ENCODE assay signal across 8 cellular contexts in genomic region chr1:155001688-155002474, GRCh38. TPM values are rescaled to one million over a fixed set of nuclear protein-coding genes. Genes with fewer than 3 reads are reported as not detected.
DNase-seq lines count a peak whose midpoint lies in the region; ATAC-seq and TF ChIP-seq lines count a peak whose summit lies in the region.

No MANE protein-coding gene starts in this region.

- no peaks in the 10 kb centered on the region for H3K79me2 ChIP-seq in DND-41 (ENCODE audit: insufficient read depth, low read length)

- no peak overlapping the region for H2AFZ ChIP-seq in DND-41 (ENCODE audit: low read depth, low read length)

- H3K9ac ChIP-seq in DND-41 (ENCODE audit: low read depth, low read length) = no peak overlapping the region

- H3K27me3 Mint-ChIP-seq in nephron progenitor cell (ENCODE audit: low read depth, poor library complexity) = peaks cover 4% of the 10 kb centered on the region

- H3K4me3 ChIP-seq in DND-41 (ENCODE audit: low read depth in 1 of 2, low read length in 2 of 2) = no peak overlapping the region
- H3K4me3 ChIP-seq in MG63 = peak overlapping the region; percentile 77

- H3K4me1 Mint-ChIP-seq in nephron progenitor cell = peaks cover 43% of the 10 kb centered on the region

- H3K27me3 ChIP-seq in DND-41 (ENCODE audit: insufficient read depth, low read length, poor library complexity) (peaks cover 55% of the 10 kb centered on the region), MG63 (no peaks in the 10 kb centered on the region)

- no peaks in the 10 kb centered on the region for H3K36me3 Mint-ChIP-seq in nephron progenitor cell (ENCODE audit: low read depth)

- peaks cover 77% of the 10 kb centered on the region for H4K20me1 ChIP-seq in DND-41 (ENCODE audit: insufficient read depth, low read length)

- H3K4me2 ChIP-seq in DND-41 (ENCODE audit: insufficient read depth, low read length) = peak overlapping the region; percentile 15; the same call in 1 of the 2 replicates

- DNase-seq in DND-41 = peak; percentile 77
- DNase-seq in GOT3 (lab: John Stamatoyannopoulos, UW) = peak; percentile 94
- peak; percentile 100 for DNase-seq in MG63
- peak; percentile 100 for DNase-seq in SHP77 (lab: John Stamatoyannopoulos, UW)
- DNase-seq in activated effector memory CD4-positive, alpha-beta T cell treated with anti-CD3 and anti-CD28 coated beads, Interleukin-2, amount 50 U/mL, for 16 hours = peak; percentile 99
- peak; percentile 98 for DNase-seq in fibroblast of the conjunctiva (ENCODE audit: low read depth)
- peak; percentile 100 for DNase-seq in nephron progenitor cell
- peak; percentile 99 for DNase-seq in stimulated activated naive CD8-positive, alpha-beta T cell treated with anti-CD3 and anti-CD28 coated beads, Interleukin-15, Interleukin-2, amounts not matched to agents 100 U/mL and 50 U/mL, for 24 hours

- H3K9me3 Mint-ChIP-seq in nephron progenitor cell = no peaks in the 10 kb centered on the region

- no peak overlapping the region for H3K27ac ChIP-seq in DND-41 (ENCODE audit: low read length)

- H3K4me3 Mint-ChIP-seq in nephron progenitor cell = peak overlapping the region; percentile 87

- H3K36me3 ChIP-seq in DND-41 (ENCODE audit: insufficient read depth, low read length) (no peaks in the 10 kb centered on the region), MG63 (peaks cover 31% of the 10 kb centered on the region)

- peaks cover 37% of the 10 kb centered on the region for H3K4me1 ChIP-seq in DND-41 (ENCODE audit: insufficient read depth, low read length)

- no peak overlapping the region for H3K27ac Mint-ChIP-seq in nephron progenitor cell

- TF ChIP-seq CTCF in DND-41 (IDR thresholded peaks at IDR 0.05; ENCODE audit: borderline replicate concordance, extremely low read depth, low read length, poor library complexity, severe bottlenecking) = no peak
- TF ChIP-seq CTCF in nephron progenitor cell (IDR thresholded peaks at IDR 0.05) = no peak

- peak; percentile 31; the same call in 2 of the 3 replicates for ATAC-seq in DND-41 (ENCODE audit: insufficient read depth, low read depth)
- ATAC-seq in stimulated activated naive CD8-positive, alpha-beta T cell treated with anti-CD3 and anti-CD28 coated beads, Interleukin-15, Interleukin-2, amounts not matched to agents 100 U/mL and 50 U/mL, for 24 hours = peak; percentile 67

- no peaks in the 10 kb centered on the region for H3K9me3 ChIP-seq in DND-41 (ENCODE audit: insufficient read depth, low read length, severe bottlenecking)
- no peaks in the 10 kb centered on the region; the same call in 1 of the 2 replicates for H3K9me3 ChIP-seq in MG63

RNA-seq across cellular contexts. Expression of gene ZBTB7B, which starts 0.7 kb away (rescaled TPM):
- 25.7 and 60.5 TPM in 2 replicates for total RNA-seq in MG63 (2014; rRNA removed; shearing (Covaris generic); ENCODE audit: low replicate concordance)

RNA-seq across cellular contexts. Expression of gene LENEP, which starts 8.5 kb away (rescaled TPM):
- not detected in 2 replicates for total RNA-seq in MG63 (2014; rRNA removed; shearing (Covaris generic); ENCODE audit: low replicate concordance)

RNA-seq across cellular contexts. Expression of gene FLAD1, which starts 18.7 kb away (rescaled TPM):
- 39.6 and 49.6 TPM in 2 replicates for total RNA-seq in MG63 (2014; rRNA removed; shearing (Covaris generic); ENCODE audit: low replicate concordance)

RNA-seq across cellular contexts. Expression of gene CKS1B, which starts 27.4 kb away (rescaled TPM):
- total RNA-seq in MG63 (2014; rRNA removed; shearing (Covaris generic); ENCODE audit: low replicate concordance) = 124 and 222 TPM in 2 replicates

RNA-seq across cellular contexts. Expression of gene SHC1, which starts 31.3 kb away (rescaled TPM):
- total RNA-seq in MG63 (2014; rRNA removed; shearing (Covaris generic); ENCODE audit: low replicate concordance) = 140 and 175 TPM in 2 replicates
